In the genomic region with DNA sequence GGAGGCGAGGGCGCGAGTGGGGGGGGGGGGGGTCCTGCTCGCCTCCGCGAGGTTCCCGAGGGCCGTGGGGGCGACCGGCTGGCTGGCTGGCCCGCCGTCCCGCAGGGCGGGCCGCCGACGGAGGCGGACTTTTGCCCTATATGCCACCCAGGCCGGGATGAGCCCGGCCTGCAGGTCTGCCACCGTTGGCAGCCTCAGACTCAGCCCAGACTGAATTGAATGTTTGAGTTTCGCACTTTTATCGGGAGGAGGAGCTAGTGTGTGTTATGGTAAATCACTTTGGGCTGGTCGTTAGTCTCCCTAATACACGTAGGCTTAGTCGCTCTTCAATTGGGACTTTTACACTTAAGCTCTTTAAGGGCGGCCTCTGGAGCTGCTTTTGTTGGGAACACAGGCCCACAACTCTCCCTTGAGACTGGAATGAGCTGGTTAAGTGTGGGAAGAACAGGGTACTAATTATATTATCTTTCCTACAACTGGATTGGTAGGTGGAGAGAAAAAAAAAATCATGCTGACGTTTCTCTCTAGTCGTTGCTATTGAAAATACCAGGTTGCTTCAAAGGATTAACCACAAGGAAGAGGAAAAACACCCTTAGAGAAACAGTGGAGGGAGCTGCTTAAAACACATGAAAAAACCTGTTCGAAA, we compare ENCODE assay signal across 8 cellular contexts. TPM values are rescaled to one million over a fixed set of nuclear protein-coding genes. Genes with fewer than 3 reads are reported as not detected.
DNase-seq lines count a peak whose midpoint lies in the region; ATAC-seq and TF ChIP-seq lines count a peak whose summit lies in the region.

No MANE protein-coding gene starts in this region.

- peak overlapping the region; percentile 92 for H3K4me3 Mint-ChIP-seq in Caco-2 (ENCODE audit: unreplicated experiment)
- H3K4me3 Mint-ChIP-seq in activated CD4-positive, alpha-beta memory T cell treated with anti-CD3 and anti-CD28 coated beads for 36 hours = peak overlapping the region; percentile 85
- peak overlapping the region; percentile 92 for H3K4me3 Mint-ChIP-seq in neural crest cell

- no TSS peak for BruUV-seq in Caco-2 (replicated peaks; lab: Mats Ljungman, UMichigan)

- H3K9me3 Mint-ChIP-seq in Caco-2 (ENCODE audit: unreplicated experiment) = no peaks in the 10 kb centered on the region
- H3K9me3 Mint-ChIP-seq in activated CD4-positive, alpha-beta memory T cell treated with anti-CD3 and anti-CD28 coated beads for 36 hours = no peaks in the 10 kb centered on the region
- no peaks in the 10 kb centered on the region for H3K9me3 Mint-ChIP-seq in neural crest cell

- POLR2A ChIA-PET in Caco-2 (lab: Charles Lee) = interaction anchor here (0.5 to 5.1 kb wide), 38 partner anchors 9 to 1906 kb away, joined by 3 to 72 read pairs (median 5); no protein-coding TSS in a partner anchor
- POLR2A ChIA-PET in activated CD4-positive, alpha-beta memory T cell treated with anti-CD3 and anti-CD28 coated beads for 36 hours (lab: Charles Lee) = interaction anchor here (0.6 to 7.0 kb wide), 37 partner anchors 7 to 472 kb away, joined by 3 to 124 read pairs (median 5); partner anchors contain the start of gene COA6

- peak; percentile 21 for ATAC-seq in GM19328 (IDR thresholded peaks at IDR 0.05; ENCODE audit: unreplicated experiment)
- ATAC-seq in HG03442 (IDR thresholded peaks at IDR 0.05; ENCODE audit: unreplicated experiment) = peak; percentile 15

- H3K27me3 Mint-ChIP-seq in Caco-2 (ENCODE audit: insufficient read depth, unreplicated experiment) (no peaks in the 10 kb centered on the region), neural crest cell (ENCODE audit: low read depth) (peaks cover 6% of the 10 kb centered on the region)
- peaks cover 5% of the 10 kb centered on the region for H3K27me3 Mint-ChIP-seq in activated CD4-positive, alpha-beta memory T cell treated with anti-CD3 and anti-CD28 coated beads for 36 hours

- DNase-seq in Caco-2 (peak; percentile 83 to 88), NCI-H460 (ENCODE audit: extremely low read depth, low read depth) (peak; percentile 96), fibroblast of peridontal ligament (ENCODE audit: extremely low read depth) (peak; percentile 93), neural crest cell (ENCODE audit: low read depth, low spot score) (peak; percentile 32), UCSD-AML1 (lab: John Stamatoyannopoulos, UW; ENCODE audit: unreplicated experiment) (no peak)
- no peak for DNase-seq in activated CD4-positive, alpha-beta memory T cell treated with anti-CD3 and anti-CD28 coated beads for 36 hours

- peak overlapping the region; percentile 98 for H3K27ac Mint-ChIP-seq in Caco-2 (ENCODE audit: unreplicated experiment)
- H3K27ac Mint-ChIP-seq in activated CD4-positive, alpha-beta memory T cell treated with anti-CD3 and anti-CD28 coated beads for 36 hours = peak overlapping the region; percentile 100
- H3K27ac Mint-ChIP-seq in neural crest cell (ENCODE audit: unreplicated experiment) = peak overlapping the region; percentile 75

- peaks cover 7% of the 10 kb centered on the region for H3K36me3 ChIP-seq in Caco-2 (ENCODE audit: control insufficient read depth, insufficient read depth, low read length)

- H3K4me1 ChIP-seq in Caco-2 = peaks cover 25% of the 10 kb centered on the region

- peaks cover 55% of the 10 kb centered on the region for H3K36me3 Mint-ChIP-seq in Caco-2 (ENCODE audit: insufficient read depth, unreplicated experiment)
- H3K36me3 Mint-ChIP-seq in activated CD4-positive, alpha-beta memory T cell treated with anti-CD3 and anti-CD28 coated beads for 36 hours = peaks cover 25% of the 10 kb centered on the region
- peaks cover 7% of the 10 kb centered on the region for H3K36me3 Mint-ChIP-seq in neural crest cell (ENCODE audit: low read depth)

- no peak for TF ChIP-seq CTCF in Caco-2 (IDR thresholded peaks at IDR 0.05; ENCODE audit: insufficient read depth in 1 of 2, low read depth in 1 of 2, low read length in 1 of 2, severe bottlenecking in 1 of 2, unreplicated experiment in 1 of 2)
- no peak for TF ChIP-seq CTCF in neural crest cell (conservative IDR thresholded peaks at IDR 0.05)

- H3K4me1 Mint-ChIP-seq in Caco-2 (ENCODE audit: low read depth, unreplicated experiment) (peaks cover 42% of the 10 kb centered on the region), neural crest cell (peaks cover 58% of the 10 kb centered on the region)
- H3K4me1 Mint-ChIP-seq in activated CD4-positive, alpha-beta memory T cell treated with anti-CD3 and anti-CD28 coated beads for 36 hours (ENCODE audit: low read depth) = peaks cover 32% of the 10 kb centered on the region

- no peaks in the 10 kb centered on the region for H3K9me3 ChIP-seq in Caco-2

- intact Hi-C loops in Caco-2 (cut with micrococcal nuclease; ENCODE audit: unreplicated experiment) = loop anchor here (1.0 to 10.0 kb wide), 6 partner anchors 66 to 894 kb away; partner anchors contain the start of gene B3GALNT2
- intact Hi-C loops in activated CD4-positive, alpha-beta memory T cell treated with anti-CD3 and anti-CD28 coated beads for 36 hours (cut with micrococcal nuclease) = loop anchor here (1.0 to 10.0 kb wide), 10 partner anchors 10 to 1256 kb away; partner anchors contain the start of genes B3GALNT2 and LYST

- H3K4me3 ChIP-seq in Caco-2 (ENCODE audit: low read depth, low read length) = peak overlapping the region; percentile 82

- CTCF ChIA-PET in Caco-2 (lab: Charles Lee) = interaction anchor here (0.5 to 3.3 kb wide), 12 partner anchors 13 to 472 kb away, joined by 3 to 26 read pairs (median 4); no protein-coding TSS in a partner anchor
- CTCF ChIA-PET in activated CD4-positive, alpha-beta memory T cell treated with anti-CD3 and anti-CD28 coated beads for 36 hours (lab: Charles Lee) = interaction anchor here (0.7 to 3.7 kb wide), 15 partner anchors 11 to 472 kb away, joined by 3 to 29 read pairs (median 4); no protein-coding TSS in a partner anchor

- no peaks in the 10 kb centered on the region for H3K27me3 ChIP-seq in Caco-2 (replicated peaks; ENCODE audit: control insufficient read depth, insufficient read depth, low read length)

RNA-seq across cellular contexts. Expression of gene IRF2BP2, which starts 1.3 kb away (rescaled TPM):
- total RNA-seq in Caco-2 (2022) (129 and 135 TPM in 2 replicates), neural crest cell (55.6 and 59.9 TPM in 2 replicates)
- 64.1 and 83.1 TPM in 2 replicates for total RNA-seq in NCI-H460 (2014; rRNA removed; shearing (Covaris generic))
- 24.1 and 34.2 TPM in 2 replicates for polyA plus RNA-seq in NCI-H460 (2014; cell fraction: nucleus; rRNA removed)
- total RNA-seq in activated CD4-positive, alpha-beta memory T cell treated with anti-CD3 and anti-CD28 coated beads for 36 hours = 100 to 1,000 TPM; 139 to 147 TPM

Comparison
In these comparisons a context has a peak if more than half of its experiments do, and no peak if none do; other contexts are left out.
1. DNase-seq: peak in Caco-2 (2 of 2), NCI-H460 (single experiment), fibroblast of peridontal ligament (single experiment) and neural crest cell (single experiment); none in activated CD4-positive, alpha-beta memory T cell treated with anti-CD3 and anti-CD28 coated beads for 36 hours (single experiment) and UCSD-AML1 (single experiment).
2. Peak in every context shown above with its lines, with median percentiles within 50 percentile points of each other: H3K27ac Mint-ChIP-seq and H3K4me3 Mint-ChIP-seq.